In the genomic region with DNA sequence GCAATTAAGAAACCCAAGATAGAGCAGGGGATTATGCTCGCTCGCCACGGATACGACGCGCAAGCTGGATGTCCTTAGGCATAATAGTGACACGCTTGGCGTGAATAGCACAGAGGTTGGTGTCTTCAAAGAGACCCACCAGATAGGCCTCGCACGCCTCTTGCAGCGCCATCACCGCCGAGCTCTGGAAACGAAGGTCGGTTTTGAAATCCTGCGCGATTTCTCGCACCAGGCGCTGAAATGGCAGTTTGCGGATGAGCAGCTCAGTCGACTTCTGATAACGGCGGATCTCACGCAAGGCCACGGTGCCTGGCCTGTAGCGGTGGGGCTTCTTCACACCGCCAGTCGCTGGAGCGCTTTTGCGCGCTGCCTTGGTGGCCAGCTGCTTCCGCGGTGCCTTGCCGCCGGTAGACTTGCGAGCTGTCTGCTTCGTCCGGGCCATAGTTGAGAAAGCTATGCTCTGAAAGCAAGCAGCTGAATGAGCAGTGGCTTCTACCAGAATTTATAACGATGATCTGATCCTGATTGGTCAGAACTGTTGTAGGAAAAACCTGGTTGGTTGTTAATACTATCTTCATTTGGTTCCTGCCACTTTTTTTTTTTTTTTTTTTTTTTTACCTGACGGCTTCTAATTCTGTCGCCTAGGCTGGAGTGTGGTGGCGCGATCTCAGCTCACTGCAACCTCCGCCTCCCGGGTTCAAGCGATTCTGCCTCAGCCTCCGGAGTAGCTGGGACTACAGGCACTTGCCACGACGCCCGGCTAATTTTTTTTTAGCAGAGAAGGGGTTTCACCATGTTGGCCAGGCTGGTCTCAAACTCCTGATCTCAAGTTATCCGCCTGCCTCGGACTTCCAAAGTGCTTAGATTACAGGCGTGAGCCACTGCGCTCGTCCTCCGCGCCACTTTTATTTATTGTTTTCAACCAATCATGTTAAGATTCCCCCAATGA, we compare ENCODE assay signal across 8 cellular contexts. TPM values are rescaled to one million over a fixed set of nuclear protein-coding genes. Genes with fewer than 3 reads are reported as not detected.
A peak's percentile ranks its signal among the peaks of the same experiment; 100 is the strongest.
DNase-seq lines count a peak whose midpoint lies in the region; ATAC-seq and TF ChIP-seq lines count a peak whose summit lies in the region.
"Had no signal": no experiment of that assay in that cellular context is flagged by ENCODE, and none has a peak within 500 bp of the region (broad histone marks: within the 10 kb centered on the region; RNA-seq: fewer than 3 reads in every experiment).

No MANE protein-coding gene starts in this region.

- DNase-seq in NCI-H1930 (lab: John Stamatoyannopoulos, UW) (peak; percentile 83 to 86), stromal cell of bone marrow (ENCODE audit: low read depth) (peak; percentile 90)
- DNase-seq in activated CD4-positive, alpha-beta T cell treated with anti-CD3 and anti-CD28 coated beads, Interleukin-2, amount 50 U/mL, for 1 hour: peak; percentile 63

- TF ChIP-seq POLR2A in GM18505 (IDR thresholded peaks at IDR 0.05; ENCODE audit: borderline replicate concordance, extremely low read depth, insufficient read depth, insufficient read length): peak; percentile 100

- ATAC-seq in GM18505 (IDR thresholded peaks at IDR 0.05; ENCODE audit: unreplicated experiment) (peak; percentile 42), HG02678 (IDR thresholded peaks at IDR 0.05; ENCODE audit: unreplicated experiment) (peak; percentile 42)

- H3K27ac ChIP-seq in ectodermal cell (ENCODE audit: insufficient read depth, low read depth, low read length, poor library complexity, severe bottlenecking): peak overlapping the region; percentile 95
- H3K27ac ChIP-seq in mesodermal cell (ENCODE audit: low read depth, low read length, severe bottlenecking): peak overlapping the region; percentile 97

- no peaks in the 10 kb centered on the region for H3K36me3 ChIP-seq in ectodermal cell (ENCODE audit: control insufficient read depth, insufficient read depth, low read length)
- no peaks in the 10 kb centered on the region for H3K36me3 ChIP-seq in mesodermal cell (ENCODE audit: control insufficient read depth, insufficient read depth, low read length)

- 0 to 1% methylated on average over 57 of the region's 57 CpGs for WGBS in ectodermal cell, 2 experiments
- WGBS in mesodermal cell (ENCODE audit: insufficient coverage in 2 of 2), 2 experiments: 0% methylated on average over 45 to 46 of the region's 57 CpGs

- H3K27me3 ChIP-seq in ectodermal cell (ENCODE audit: control insufficient read depth, insufficient read depth, low read length, poor library complexity, severe bottlenecking): no peaks in the 10 kb centered on the region

- H3K4me3 ChIP-seq in ectodermal cell (ENCODE audit: insufficient read depth, low read depth, low read length) (peak overlapping the region; percentile 93), mesodermal cell (ENCODE audit: extremely low read depth, insufficient read depth, low read length, poor library complexity, severe bottlenecking) (peak overlapping the region; percentile 72)

- H3K9me3 ChIP-seq in ectodermal cell (ENCODE audit: control insufficient read depth, low read length) (no peaks in the 10 kb centered on the region), mesodermal cell (ENCODE audit: control insufficient read depth, low read length) (no peaks in the 10 kb centered on the region)

- H3K4me1 ChIP-seq in ectodermal cell (ENCODE audit: control insufficient read depth, insufficient read depth, low read length) (peaks cover 14% of the 10 kb centered on the region), mesodermal cell (ENCODE audit: control insufficient read depth, insufficient read depth, low read length, poor library complexity, severe bottlenecking) (peaks cover 8% of the 10 kb centered on the region)

RNA-seq across cellular contexts. Expression of gene OR2B2, which starts 21.6 kb away (rescaled TPM):
- not detected for polyA plus RNA-seq in ectodermal cell (2013, experiment 1 of 4)
- not detected for polyA plus RNA-seq in ectodermal cell (2013, experiment 2 of 4)
- polyA plus RNA-seq in ectodermal cell (2013, experiment 3 of 4): not detected
- polyA plus RNA-seq in ectodermal cell (2013, experiment 4 of 4): not detected
- polyA plus RNA-seq in mesodermal cell (2013, experiment 1 of 2): not detected
- polyA plus RNA-seq in mesodermal cell (2013, experiment 2 of 2): not detected
- polyA plus RNA-seq: urinary bladder had no signal

Comparison
In these comparisons a context has a peak if more than half of its experiments do, and no peak if none do; other contexts are left out.
1. Peak in every context shown above with its lines: DNase-seq, ATAC-seq, H3K4me3 ChIP-seq and H3K27ac ChIP-seq.